In genomic region chr13:26508885-26509284, GRCh38 we compare ENCODE assay signal across 12 cellular contexts. TPM values are rescaled to one million over a fixed set of nuclear protein-coding genes. Genes with fewer than 3 reads are reported as not detected.
DNase-seq lines count a peak whose midpoint lies in the region; ATAC-seq and TF ChIP-seq lines count a peak whose summit lies in the region.
"Had no signal": no experiment of that assay in that cellular context is flagged by ENCODE, and none has a peak within 500 bp of the region (broad histone marks: within the 10 kb centered on the region; RNA-seq: fewer than 3 reads in every experiment).

No MANE protein-coding gene starts in this region.

- H3K27me3 Mint-ChIP-seq in glutamatergic neuron (ENCODE audit: unreplicated experiment): peaks cover 3% of the 10 kb centered on the region
- peaks cover 12 to 15% of the 10 kb centered on the region in 2 donors for H3K27me3 Mint-ChIP-seq in T-cell
- H3K27me3 Mint-ChIP-seq in activated naive CD4-positive, alpha-beta T cell treated with anti-CD3 and anti-CD28 coated beads for 36 hours (ENCODE audit: low read depth): peaks cover 11% of the 10 kb centered on the region

- peak overlapping the region; percentile 86 for H3K27ac ChIP-seq in ACC112 (ENCODE audit: low read depth, low read length)
- no peak overlapping the region for H3K27ac ChIP-seq in colonic mucosa
- H3K27ac ChIP-seq: BLaER1 treated with 17β-estradiol and CSF1 and Interleukin-3, amounts not matched to agents 10 nM and 100 nM; ovary had no signal

- POLR2A ChIA-PET in T-cell (lab: Charles Lee): no interaction called here

- H3K36me3 Mint-ChIP-seq in glutamatergic neuron (ENCODE audit: unreplicated experiment): peaks cover 32% of the 10 kb centered on the region
- H3K36me3 Mint-ChIP-seq in T-cell: no peaks in the 10 kb centered on the region
- no peaks in the 10 kb centered on the region for H3K36me3 Mint-ChIP-seq in activated naive CD4-positive, alpha-beta T cell treated with anti-CD3 and anti-CD28 coated beads for 36 hours (ENCODE audit: low read depth)

- DNase-seq in HT1080 (ENCODE audit: low read depth): peak; percentile 77
- peak; percentile 41 for DNase-seq in colonic mucosa
- peak; percentile 85 to 96 for DNase-seq in lower leg skin (ENCODE audit: low spot score in 2 of 2)
- no peak for DNase-seq in glutamatergic neuron
- no peak for DNase-seq in T-cell
- DNase-seq in activated naive CD4-positive, alpha-beta T cell treated with anti-CD3 and anti-CD28 coated beads for 36 hours: no peak
- no peak for DNase-seq in kidney glomerular epithelial cell (lab: John Stamatoyannopoulos, UW)
- DNase-seq: activated CD4-positive, alpha-beta T cell treated with anti-CD3 and anti-CD28 coated beads, Interleukin-2, amount 50 U/mL, for 4 hours; activated naive CD4-positive, alpha-beta T cell had no signal

- no peaks in the 10 kb centered on the region for H3K36me3 ChIP-seq in ACC112 (ENCODE audit: insufficient read depth, low read length)
- H3K36me3 ChIP-seq in colonic mucosa: no peaks in the 10 kb centered on the region
- H3K36me3 ChIP-seq: BLaER1 treated with 17β-estradiol and CSF1 and Interleukin-3, amounts not matched to agents 10 nM and 100 nM; ovary had no signal

- H3K9me3 ChIP-seq in colonic mucosa: no peaks in the 10 kb centered on the region
- H3K9me3 ChIP-seq: ovary had no signal

- H3K9ac ChIP-seq in colonic mucosa (ENCODE audit: low read depth in 2 of 2, low read length in 2 of 2): no peak overlapping the region
- H3K9ac ChIP-seq: BLaER1 treated with 17β-estradiol and CSF1 and Interleukin-3, amounts not matched to agents 10 nM and 100 nM had no signal

- H3K4me1 ChIP-seq in ACC112 (ENCODE audit: control insufficient read depth, insufficient read depth, low read length, unreplicated experiment) (peaks cover 3% of the 10 kb centered on the region), colonic mucosa (no peaks in the 10 kb centered on the region)

- H3K79me2 ChIP-seq in ACC112 (ENCODE audit: control insufficient read depth, insufficient read depth, low read length, unreplicated experiment): no peaks in the 10 kb centered on the region

- no peak overlapping the region for H3K4me3 ChIP-seq in ACC112 (ENCODE audit: low read depth, low read length)
- H3K4me3 ChIP-seq in colonic mucosa: no peak overlapping the region
- H3K4me3 ChIP-seq in lower leg skin (ENCODE audit: low read depth, poor library complexity, severe bottlenecking): no peak overlapping the region
- H3K4me3 ChIP-seq: BLaER1 treated with 17β-estradiol and CSF1 and Interleukin-3, amounts not matched to agents 10 nM and 100 nM; ovary had no signal

- no peak for TF ChIP-seq POLR2A in lower leg skin (IDR thresholded peaks at IDR 0.05)

- WGBS in lower leg skin, 2 donors: 62% methylated on average over 4 of the region's 4 CpGs

- H2AFZ ChIP-seq in ACC112 (ENCODE audit: low read length, unreplicated experiment): peak overlapping the region; percentile 79

- ATAC-seq in T-cell (replicated peaks in 1 of 4): no peak

- peaks cover 1% of the 10 kb centered on the region for H3K4me1 Mint-ChIP-seq in glutamatergic neuron (ENCODE audit: low read depth, unreplicated experiment)
- H3K4me1 Mint-ChIP-seq in T-cell: no peaks in the 10 kb centered on the region
- H3K4me1 Mint-ChIP-seq in activated naive CD4-positive, alpha-beta T cell treated with anti-CD3 and anti-CD28 coated beads for 36 hours (ENCODE audit: low read depth): peaks cover 1% of the 10 kb centered on the region

- H3K9me3 Mint-ChIP-seq in glutamatergic neuron (ENCODE audit: unreplicated experiment): peaks cover 9% of the 10 kb centered on the region
- H3K9me3 Mint-ChIP-seq in T-cell: peaks cover 0 to 8% (median 0%) of the 10 kb centered on the region in 3 donors
- peaks cover 8% of the 10 kb centered on the region for H3K9me3 Mint-ChIP-seq in activated naive CD4-positive, alpha-beta T cell treated with anti-CD3 and anti-CD28 coated beads for 36 hours

- H3K27ac Mint-ChIP-seq in glutamatergic neuron (ENCODE audit: unreplicated experiment) (no peak overlapping the region), T-cell (no peak overlapping the region)
- no peak overlapping the region for H3K27ac Mint-ChIP-seq in activated naive CD4-positive, alpha-beta T cell treated with anti-CD3 and anti-CD28 coated beads for 36 hours

- H3K27me3 ChIP-seq in ACC112 (ENCODE audit: insufficient read depth, low read length) (no peaks in the 10 kb centered on the region), colonic mucosa (no peaks in the 10 kb centered on the region)
- H3K27me3 ChIP-seq: BLaER1 treated with 17β-estradiol and CSF1 and Interleukin-3, amounts not matched to agents 10 nM and 100 nM; ovary had no signal

- H3K4me3 Mint-ChIP-seq in glutamatergic neuron (ENCODE audit: unreplicated experiment) (no peak overlapping the region), T-cell (no peak overlapping the region)
- H3K4me3 Mint-ChIP-seq in activated naive CD4-positive, alpha-beta T cell treated with anti-CD3 and anti-CD28 coated beads for 36 hours: no peak overlapping the region

- CTCF ChIA-PET in T-cell (lab: Charles Lee): interaction anchor here in 1 of 2 donors (1.0 kb wide), 1 partner anchor 13 kb away, joined by 8 read pairs; no protein-coding TSS in a partner anchor
- CTCF ChIA-PET in activated naive CD4-positive, alpha-beta T cell treated with anti-CD3 and anti-CD28 coated beads for 36 hours (lab: Charles Lee): interaction anchor here (1.5 kb wide), 1 partner anchor 190 kb away, joined by 3 read pairs; no protein-coding TSS in a partner anchor

- intact Hi-C loops in colonic mucosa (cut with DNase I) (no loop called here), lower leg skin (cut with DNase I; ENCODE audit: low total_unique reads) (loop anchor here (10.0 kb wide), 1 partner anchor 324 kb away; no protein-coding TSS in a partner anchor)
- intact Hi-C loops in activated naive CD4-positive, alpha-beta T cell treated with anti-CD3 and anti-CD28 coated beads for 36 hours (cut with micrococcal nuclease): no loop called here

- TF ChIP-seq CTCF in colonic mucosa (IDR thresholded peaks at IDR 0.05) (no peak), lower leg skin (IDR thresholded peaks at IDR 0.05) (no peak), glutamatergic neuron (IDR thresholded peaks at IDR 0.05; ENCODE audit: partially characterized antibody, unreplicated experiment) (no peak)

RNA-seq across cellular contexts. Expression of gene WASF3, which starts 48.6 kb away (rescaled TPM):
- total RNA-seq in HT1080 (2014; rRNA removed; shearing (Covaris generic)): 5.9 and 6.5 TPM in 2 replicates
- 10.9 and 15.7 TPM in 2 replicates for polyA plus RNA-seq in HT1080 (2015; cell fraction: cytosol; rRNA removed)
- 10.9 and 12.8 TPM in 2 replicates for polyA plus RNA-seq in HT1080 (2015; cell fraction: nucleus; rRNA removed)
- total RNA-seq in colonic mucosa: 1 to 10 TPM; 3.2 to 4.0 TPM
- 10 to 100 TPM in 1 of 4 donors, 1 to 10 TPM in 3; 3.4 to 12.8 (median 6.7) TPM for total RNA-seq in lower leg skin
- total RNA-seq in glutamatergic neuron (ENCODE audit: unreplicated experiment): 10.1 TPM
- under 1 TPM in 4 of 5 donors, not detected in 1; 0.15 to 0.41 (median 0.27) TPM for total RNA-seq in T-cell
- not detected for total RNA-seq in activated naive CD4-positive, alpha-beta T cell treated with anti-CD3 and anti-CD28 coated beads for 36 hours

Comparison
In these comparisons a context has a peak if more than half of its experiments do, and no peak if none do; other contexts are left out.
1. DNase-seq: peak in HT1080 (single experiment), colonic mucosa (single experiment) and lower leg skin (2 of 2); none in glutamatergic neuron (single experiment), T-cell (0 of 34), activated naive CD4-positive, alpha-beta T cell treated with anti-CD3 and anti-CD28 coated beads for 36 hours (single experiment) and kidney glomerular epithelial cell (single experiment).